7 cellular contexts compared by ENCODE assay signal in genomic region chr19:54188224-54188871, GRCh38. TPM values are rescaled to one million over a fixed set of nuclear protein-coding genes. Genes with fewer than 3 reads are reported as not detected.
DNase-seq lines count a peak whose midpoint lies in the region; ATAC-seq and TF ChIP-seq lines count a peak whose summit lies in the region.
"Had no signal": no experiment of that assay in that cellular context is flagged by ENCODE, and none has a peak within 500 bp of the region (broad histone marks: within the 10 kb centered on the region; RNA-seq: fewer than 3 reads in every experiment).

No MANE protein-coding gene starts in this region.

- H3K27me3 ChIP-seq in SU-DHL-6 (ENCODE audit: low read length) = no peaks in the 10 kb centered on the region

- no peaks in the 10 kb centered on the region for H3K9me3 ChIP-seq in SU-DHL-6 (ENCODE audit: insufficient read depth, low read length)

- H3K27me3 Mint-ChIP-seq in endothelial cell (ENCODE audit: unreplicated experiment) = peaks cover 25% of the 10 kb centered on the region

- peak overlapping the region; percentile 97 for H3K4me3 Mint-ChIP-seq in endothelial cell (ENCODE audit: unreplicated experiment)

- no peaks in the 10 kb centered on the region for H3K36me3 ChIP-seq in SU-DHL-6 (ENCODE audit: low read length)

- ATAC-seq in HG03521 (IDR thresholded peaks at IDR 0.05; ENCODE audit: unreplicated experiment) = no peak

- TF ChIP-seq CTCF in SU-DHL-6 (IDR thresholded peaks at IDR 0.05; ENCODE audit: insufficient read depth, low read length, poor library complexity, severe bottlenecking) (no peak), endothelial cell (IDR thresholded peaks at IDR 0.05; ENCODE audit: unreplicated experiment) (no peak)

- H3K4me3 ChIP-seq in SU-DHL-6 (ENCODE audit: insufficient read depth, low read length, poor library complexity, severe bottlenecking) (peak overlapping the region; percentile 87), skin epidermis (peak overlapping the region; percentile 45 to 97 (median 81))

- peaks cover 22% of the 10 kb centered on the region for H3K79me2 ChIP-seq in SU-DHL-6 (ENCODE audit: insufficient read depth, low read length)

- no peaks in the 10 kb centered on the region for H3F3A ChIP-seq in SU-DHL-6 (ENCODE audit: insufficient read depth)

- H3K9me2 ChIP-seq in SU-DHL-6 (replicated peaks; ENCODE audit: insufficient read depth, low read length) = no peaks in the 10 kb centered on the region

- H3K9me3 Mint-ChIP-seq in endothelial cell (ENCODE audit: unreplicated experiment) = no peaks in the 10 kb centered on the region

- DNase-seq in EH (ENCODE audit: low read depth) = peak; percentile 90
- DNase-seq in endothelial cell (ENCODE audit: low spot score) = no peak
- DNase-seq in GM19240 (ENCODE audit: insufficient read length, low spot score) = no peak

- peaks cover 34% of the 10 kb centered on the region for H3K36me3 Mint-ChIP-seq in endothelial cell (ENCODE audit: low read depth, unreplicated experiment)

- H3K4me2 ChIP-seq in SU-DHL-6 (ENCODE audit: low read depth, low read length, poor library complexity, severe bottlenecking) = peak overlapping the region; percentile 92

- H3K27ac Mint-ChIP-seq in endothelial cell (ENCODE audit: unreplicated experiment) = peak overlapping the region; percentile 92

- H4K20me1 ChIP-seq in SU-DHL-6 (ENCODE audit: low read depth, low read length) = no peaks in the 10 kb centered on the region

- no peak overlapping the region for H2AFZ ChIP-seq in SU-DHL-6 (ENCODE audit: low read depth, low read length, severe bottlenecking)

- H3K9ac ChIP-seq in SU-DHL-6 (ENCODE audit: low read length) = peak overlapping the region; percentile 94

- peak overlapping the region; percentile 83 for H3K27ac ChIP-seq in SU-DHL-6 (ENCODE audit: low read depth, low read length)
- H3K27ac ChIP-seq in skin epidermis = peak overlapping the region in 18 of 21 experiments; percentile 84 to 100 (median 95)

- peaks cover 38% of the 10 kb centered on the region for H3K4me1 Mint-ChIP-seq in endothelial cell (ENCODE audit: unreplicated experiment)

RNA-seq across cellular contexts. Expression of gene MBOAT7, which starts 1.0 kb away (rescaled TPM):
- 203 TPM for total RNA-seq in endothelial cell (ENCODE audit: unreplicated experiment)

RNA-seq across cellular contexts. Expression of gene TSEN34, which starts 2.8 kb away (rescaled TPM):
- 27.8 TPM for total RNA-seq in endothelial cell (ENCODE audit: unreplicated experiment)

RNA-seq across cellular contexts. Expression of gene RPS9, which starts 12.3 kb away (rescaled TPM):
- 1,195 TPM for total RNA-seq in endothelial cell (ENCODE audit: unreplicated experiment)

RNA-seq across cellular contexts. Expression of gene TMC4, which starts 15.4 kb away (rescaled TPM):
- 2.6 TPM for total RNA-seq in endothelial cell (ENCODE audit: unreplicated experiment)
- total RNA-seq: SK-MEL-5 had no signal

RNA-seq across cellular contexts. Expression of gene LENG1, which starts 28.8 kb away (rescaled TPM):
- total RNA-seq in endothelial cell (ENCODE audit: unreplicated experiment) = 3.4 TPM
